Comparison of ENCODE assay signal across 8 cellular contexts in genomic region chr10:35642023-35642792, GRCh38. TPM values are rescaled to one million over a fixed set of nuclear protein-coding genes. Genes with fewer than 3 reads are reported as not detected.
DNase-seq lines count a peak whose midpoint lies in the region; ATAC-seq and TF ChIP-seq lines count a peak whose summit lies in the region.

TSS of gene FZD8 (minus strand) at chr10:35642296. CDS start at chr10:35641429, 867 bp downstream.

- TF ChIP-seq CTCF in AG04450 (IDR thresholded peaks at IDR 0.05; ENCODE audit: low read depth, low read length) (peak; percentile 34), dorsolateral prefrontal cortex (IDR thresholded peaks at IDR 0.05 in 54 of 56, conservative IDR thresholded peaks at IDR 0.05 in 2 of 56; ENCODE audit: low read depth in 1 of 56, partially characterized antibody in 56 of 56) (peak in 33 of 56 donors; percentile 5 to 57 (median 29)), liver (IDR thresholded peaks at IDR 0.05; ENCODE audit: low read depth, low read length, missing input control) (no peak)

- peaks cover 0 to 3% (median 0%) of the 10 kb centered on the region in 4 donors for H3K36me3 ChIP-seq in liver (ENCODE audit: control insufficient read depth in 4 of 4, insufficient read depth in 3 of 4, low read depth in 1 of 4, low read length in 3 of 4)

- POLR2A ChIA-PET in AG04450 (lab: Yijun Ruan, JAX), result no interaction called here

- H3K9ac ChIP-seq in liver (ENCODE audit: low read depth in 1 of 2, low read length in 2 of 2), result peak within 1 kb of the TSS; percentile 2 to 27

- H3K27me3 ChIP-seq in AG04450 (ENCODE audit: control insufficient read depth, insufficient read depth, low read length) (no peaks in the 10 kb centered on the region), dorsolateral prefrontal cortex (no peaks in the 10 kb centered on the region), liver (ENCODE audit: control insufficient read depth in 4 of 4, insufficient read depth in 4 of 4, low read length in 3 of 4) (no peaks in the 10 kb centered on the region)

- H3K4me3 ChIP-seq in AG04450 (ENCODE audit: low read depth, low read length) (peak within 1 kb of the TSS; percentile 83), dorsolateral prefrontal cortex (peak within 1 kb of the TSS; percentile 56 to 94 (median 78)), liver (ENCODE audit: low read depth in 1 of 3, low read length in 3 of 3) (peak within 1 kb of the TSS; percentile 76 to 82 (median 79))

- H3K27ac ChIP-seq in AG04450 (ENCODE audit: low read depth, low read length), result no peak within 1 kb of the TSS
- H3K27ac ChIP-seq in dorsolateral prefrontal cortex, result peak within 1 kb of the TSS in 49 of 59 donors; percentile 1 to 85 (median 60)
- peak within 1 kb of the TSS; percentile 63 to 73 for H3K27ac ChIP-seq in liver (ENCODE audit: low read depth in 1 of 2, low read length in 2 of 2)

- intact Hi-C loops in dorsolateral prefrontal cortex (cut with DNase I), result loop anchor here (5.0 to 10.0 kb wide), 6 partner anchors 183 to 517 kb away; partner anchors contain the start of gene CREM (in 2 of the 2)

- peaks cover 11 to 39% (median 26%) of the 10 kb centered on the region in 4 donors for H3K4me1 ChIP-seq in liver (ENCODE audit: control insufficient read depth in 4 of 4, insufficient read depth in 4 of 4, low read length in 3 of 4)

- DNase-seq in AG04450 (ENCODE audit: low read depth, low spot score), result peak; percentile 77
- peak; percentile 34 for DNase-seq in NCI-H2227 treated with DMSO at 0.1 percent for 48 hours (lab: John Stamatoyannopoulos, UW)
- peak; percentile 48 to 62 for DNase-seq in activated CD4-positive, alpha-beta T cell treated with anti-CD3 and anti-CD28 coated beads, Interleukin-2, amount 50 U/mL, for 24 hours (ENCODE audit: low read depth in 1 of 2, low spot score in 1 of 2)
- DNase-seq in dorsolateral prefrontal cortex, result peak; percentile 53 to 95 (median 89)
- peak; percentile 63 for DNase-seq in stimulated activated CD4-positive, alpha-beta T cell treated with anti-CD3 and anti-CD28 coated beads, Interleukin-2, amount 100 ng/mL, for 4 hours (ENCODE audit: low read depth)

- ATAC-seq in GM18907 (IDR thresholded peaks at IDR 0.05; ENCODE audit: unreplicated experiment) (peak; percentile 95), HG03108 (IDR thresholded peaks at IDR 0.05; ENCODE audit: unreplicated experiment) (peak; percentile 89)

- CTCF ChIA-PET in AG04450 (lab: Charles Lee), result no interaction called here

- H3K9me3 ChIP-seq in AG04450 (ENCODE audit: control insufficient read depth, insufficient read depth, low read length) (no peaks in the 10 kb centered on the region; the same call in 1 of the 2 replicates), liver (ENCODE audit: control insufficient read depth in 4 of 4, low read length in 3 of 4) (no peaks in the 10 kb centered on the region)

- TF ChIP-seq RAD21 in liver (IDR thresholded peaks at IDR 0.05), result peak; percentile 41 to 54

- WGBS in liver, result 1% methylated on average over 82 of the region's 82 CpGs

TF ChIP-seq in liver, 16 proteins besides CTCF, POLR2A, EP300 and RAD21:
- TF ChIP-seq JUND (IDR thresholded peaks at IDR 0.05), result no peak
- TF ChIP-seq ATF3 (IDR thresholded peaks at IDR 0.05), result no peak
- peak; percentile 27 to 76 for TF ChIP-seq GABPA (IDR thresholded peaks at IDR 0.05 in 1 of 2, conservative IDR thresholded peaks at IDR 0.05 in 1 of 2)
- peak; percentile 32 for TF ChIP-seq REST (IDR thresholded peaks at IDR 0.05)
- TF ChIP-seq RXRA (IDR thresholded peaks at IDR 0.05), result no peak
- no peak for TF ChIP-seq FOXA1 (IDR thresholded peaks at IDR 0.05)
- TF ChIP-seq HNF4A (conservative IDR thresholded peaks at IDR 0.05), result peak; percentile 40 to 48
- TF ChIP-seq HNF4G (IDR thresholded peaks at IDR 0.05), result no peak
- no peak for TF ChIP-seq NR2F2 (IDR thresholded peaks at IDR 0.05)
- TF ChIP-seq SP1 (IDR thresholded peaks at IDR 0.05), result peak; percentile 61
- no peak for TF ChIP-seq EGR1 (IDR thresholded peaks at IDR 0.05; ENCODE audit: low read depth in 2 of 2)
- TF ChIP-seq FOXA2 (IDR thresholded peaks at IDR 0.05), result no peak
- peak; percentile 58 for TF ChIP-seq YY1 (IDR thresholded peaks at IDR 0.05)
- no peak for TF ChIP-seq MAX (IDR thresholded peaks at IDR 0.05)
- no peak for TF ChIP-seq ZBTB33 (IDR thresholded peaks at IDR 0.05)
- peak; percentile 33 for TF ChIP-seq TAF1 (conservative IDR thresholded peaks at IDR 0.05)

RNA-seq across cellular contexts. Expression of gene FZD8, which starts in this region (rescaled TPM):
- polyA plus RNA-seq in AG04450 (2011; rRNA removed) (0.52 and 0.55 TPM in 2 replicates), liver (1 to 10 TPM in 1 of 2 donors, under 1 TPM in 1; 0.25 to 2.4 TPM)
- polyA minus RNA-seq in AG04450 (2011; rRNA and poly(A)+ RNA removed), result 1.3 TPM in 2 replicates
- total RNA-seq in dorsolateral prefrontal cortex (10 to 100 TPM in 16 of 120 experiments, 1 to 10 TPM in 104; 3.4 to 36.8 (median 7.2) TPM), liver (1 to 10 TPM; 3.5 to 5.4 TPM)

Comparison
In these comparisons a context has a peak if more than half of its experiments do, and no peak if none do; other contexts are left out.
1. DNase-seq: peak in every context shown above with its lines; median percentile 89 in dorsolateral prefrontal cortex; 77 in AG04450; 63 in stimulated activated CD4-positive, alpha-beta T cell treated with anti-CD3 and anti-CD28 coated beads, Interleukin-2, amount 100 ng/mL, for 4 hours; 55 in activated CD4-positive, alpha-beta T cell treated with anti-CD3 and anti-CD28 coated beads, Interleukin-2, amount 50 U/mL, for 24 hours; 34 in NCI-H2227 treated with DMSO at 0.1 percent for 48 hours.